ENCODE assay signal across 1 cellular context in the genomic region with DNA sequence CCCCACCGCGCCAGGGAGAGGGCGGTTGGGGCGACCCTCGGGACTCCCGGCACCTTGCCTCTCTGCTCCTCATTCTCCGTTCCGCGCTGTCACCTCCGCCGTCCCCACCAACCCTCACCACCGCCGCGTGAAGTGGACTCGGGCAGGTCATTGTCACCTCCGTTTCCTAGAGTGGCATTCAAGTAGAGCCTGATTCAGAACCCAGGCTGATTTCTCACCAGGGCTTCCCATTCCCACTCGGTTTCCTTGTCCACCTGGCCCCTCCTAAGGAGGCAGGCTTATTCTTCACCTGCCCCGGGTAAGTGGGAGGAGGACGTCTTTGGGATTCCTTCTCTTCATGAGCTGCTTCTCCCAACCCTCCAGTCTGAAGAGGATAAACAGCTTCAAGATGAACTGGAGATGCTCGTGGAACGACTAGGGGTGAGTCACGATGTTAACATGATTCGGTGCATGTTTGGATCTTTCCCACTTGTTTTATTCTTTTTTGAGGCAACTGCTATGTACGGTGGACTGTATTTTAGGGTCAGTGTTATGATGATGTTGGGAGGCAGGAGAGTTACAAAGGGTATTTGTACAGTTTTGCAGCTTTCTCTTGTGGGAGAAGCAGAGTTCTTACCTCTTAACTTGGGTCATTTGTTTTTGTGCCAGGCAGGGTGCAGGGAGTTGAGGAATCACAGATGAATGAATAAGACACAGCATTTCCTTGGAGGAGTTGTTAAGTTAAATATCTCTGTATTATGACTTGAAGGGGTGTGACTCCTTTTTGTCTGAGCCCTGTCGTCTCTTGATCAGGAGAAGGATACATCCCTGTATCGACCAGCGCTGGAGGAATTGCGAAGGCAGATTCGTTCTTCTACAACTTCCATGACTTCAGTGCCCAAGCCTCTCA.
A peak's percentile ranks its signal among the peaks of the same experiment; 100 is the strongest.
TF ChIP-seq lines count a peak whose summit lies in the region.

No MANE protein-coding gene starts in this region.

TF ChIP-seq in HepG2, 621 proteins besides CTCF, POLR2A, EP300 and RAD21 (continues in another document):
- TF ChIP-seq ARHGAP35 (CRISPR knock-in tag; IDR thresholded peaks at IDR 0.05; ENCODE audit: borderline replicate concordance) (0 out of 2 replicates have a peak, but pooled peaks have one; percentile 8), ZFX (CRISPR knock-in tag; IDR thresholded peaks at IDR 0.05; ENCODE audit: low read depth) (peak; percentile 14; the same call in 1 of the 2 replicates), ZKSCAN5 (CRISPR knock-in tag; IDR thresholded peaks at IDR 0.05) (peak; percentile 79; the same call in 1 of the 2 replicates), SALL2 (CRISPR knock-in tag; IDR thresholded peaks at IDR 0.05) (0 out of 2 replicates have a peak, but pooled peaks have one; percentile 20), ZMYM3 (CRISPR knock-in tag; IDR thresholded peaks at IDR 0.05) (no peak), MYC (CRISPR knock-in tag; IDR thresholded peaks at IDR 0.05; ENCODE audit: borderline replicate concordance) (peak; percentile 14; the same call in 1 of the 2 replicates), ZNF33A (CRISPR knock-in tag; IDR thresholded peaks at IDR 0.05; ENCODE audit: borderline replicate concordance) (peak; percentile 42; the same call in 1 of the 2 replicates), SKI (IDR thresholded peaks at IDR 0.05; ENCODE audit: partially characterized antibody) (peak; percentile 0), ZNF816 (CRISPR knock-in tag; IDR thresholded peaks at IDR 0.05; ENCODE audit: borderline replicate concordance) (0 out of 2 replicates have a peak, but pooled peaks have one; percentile 31), ZNF709 (CRISPR knock-in tag; IDR thresholded peaks at IDR 0.05) (0 out of 2 replicates have a peak, but pooled peaks have one; percentile 13), ZNF768 (CRISPR knock-in tag; IDR thresholded peaks at IDR 0.05) (peak; percentile 1; the same call in 1 of the 2 replicates), ZNF263 (CRISPR knock-in tag; IDR thresholded peaks at IDR 0.05) (no peak), ZFY (CRISPR knock-in tag; IDR thresholded peaks at IDR 0.05) (peak; percentile 46), ZMAT3 (CRISPR knock-in tag; conservative IDR thresholded peaks at IDR 0.05) (0 out of 2 replicates have a peak, but pooled peaks have one; percentile 2), ZNF670 (CRISPR knock-in tag; IDR thresholded peaks at IDR 0.05; ENCODE audit: borderline replicate concordance) (0 out of 2 replicates have a peak, but pooled peaks have one; percentile 47), TEAD2 (CRISPR knock-in tag; IDR thresholded peaks at IDR 0.05) (0 out of 2 replicates have a peak, but pooled peaks have one; percentile 52), KDM5A (IDR thresholded peaks at IDR 0.05; ENCODE audit: borderline replicate concordance, low read length) (peak; percentile 60), HDAC1 (CRISPR knock-in tag; IDR thresholded peaks at IDR 0.05) (no peak)
- TF ChIP-seq, protein P1, sequence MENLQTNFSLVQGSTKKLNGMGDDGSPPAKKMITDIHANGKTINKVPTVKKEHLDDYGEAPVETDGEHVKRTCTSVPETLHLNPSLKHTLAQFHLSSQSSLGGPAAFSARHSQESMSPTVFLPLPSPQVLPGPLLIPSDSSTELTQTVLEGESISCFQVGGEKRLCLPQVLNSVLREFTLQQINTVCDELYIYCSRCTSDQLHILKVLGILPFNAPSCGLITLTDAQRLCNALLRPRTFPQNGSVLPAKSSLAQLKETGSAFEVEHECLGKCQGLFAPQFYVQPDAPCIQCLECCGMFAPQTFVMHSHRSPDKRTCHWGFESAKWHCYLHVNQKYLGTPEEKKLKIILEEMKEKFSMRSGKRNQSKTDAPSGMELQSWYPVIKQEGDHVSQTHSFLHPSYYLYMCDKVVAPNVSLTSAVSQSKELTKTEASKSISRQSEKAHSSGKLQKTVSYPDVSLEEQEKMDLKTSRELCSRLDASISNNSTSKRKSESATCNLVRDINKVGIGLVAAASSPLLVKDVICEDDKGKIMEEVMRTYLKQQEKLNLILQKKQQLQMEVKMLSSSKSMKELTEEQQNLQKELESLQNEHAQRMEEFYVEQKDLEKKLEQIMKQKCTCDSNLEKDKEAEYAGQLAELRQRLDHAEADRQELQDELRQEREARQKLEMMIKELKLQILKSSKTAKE (CRISPR knock-in tag; IDR thresholded peaks at IDR 0.05; ENCODE audit: borderline replicate concordance): no peak
- TF ChIP-seq, protein P2, sequence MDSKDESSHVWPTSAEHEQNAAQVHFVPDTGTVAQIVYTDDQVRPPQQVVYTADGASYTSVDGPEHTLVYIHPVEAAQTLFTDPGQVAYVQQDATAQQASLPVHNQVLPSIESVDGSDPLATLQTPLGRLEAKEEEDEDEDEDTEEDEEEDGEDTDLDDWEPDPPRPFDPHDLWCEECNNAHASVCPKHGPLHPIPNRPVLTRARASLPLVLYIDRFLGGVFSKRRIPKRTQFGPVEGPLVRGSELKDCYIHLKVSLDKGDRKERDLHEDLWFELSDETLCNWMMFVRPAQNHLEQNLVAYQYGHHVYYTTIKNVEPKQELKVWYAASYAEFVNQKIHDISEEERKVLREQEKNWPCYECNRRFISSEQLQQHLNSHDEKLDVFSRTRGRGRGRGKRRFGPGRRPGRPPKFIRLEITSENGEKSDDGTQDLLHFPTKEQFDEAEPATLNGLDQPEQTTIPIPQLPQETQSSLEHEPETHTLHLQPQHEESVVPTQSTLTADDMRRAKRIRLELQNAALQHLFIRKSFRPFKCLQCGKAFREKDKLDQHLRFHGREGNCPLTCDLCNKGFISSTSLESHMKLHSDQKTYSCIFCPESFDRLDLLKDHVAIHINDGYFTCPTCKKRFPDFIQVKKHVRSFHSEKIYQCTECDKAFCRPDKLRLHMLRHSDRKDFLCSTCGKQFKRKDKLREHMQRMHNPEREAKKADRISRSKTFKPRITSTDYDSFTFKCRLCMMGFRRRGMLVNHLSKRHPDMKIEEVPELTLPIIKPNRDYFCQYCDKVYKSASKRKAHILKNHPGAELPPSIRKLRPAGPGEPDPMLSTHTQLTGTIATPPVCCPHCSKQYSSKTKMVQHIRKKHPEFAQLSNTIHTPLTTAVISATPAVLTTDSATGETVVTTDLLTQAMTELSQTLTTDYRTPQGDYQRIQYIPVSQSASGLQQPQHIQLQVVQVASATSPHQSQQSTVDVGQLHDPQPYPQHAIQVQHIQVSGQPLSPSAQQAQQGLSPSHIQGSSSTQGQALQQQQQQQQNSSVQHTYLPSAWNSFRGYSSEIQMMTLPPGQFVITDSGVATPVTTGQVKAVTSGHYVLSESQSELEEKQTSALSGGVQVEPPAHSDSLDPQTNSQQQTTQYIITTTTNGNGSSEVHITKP (CRISPR knock-in tag; IDR thresholded peaks at IDR 0.05; ENCODE audit: low read depth): no peak
- TF ChIP-seq, protein P3, sequence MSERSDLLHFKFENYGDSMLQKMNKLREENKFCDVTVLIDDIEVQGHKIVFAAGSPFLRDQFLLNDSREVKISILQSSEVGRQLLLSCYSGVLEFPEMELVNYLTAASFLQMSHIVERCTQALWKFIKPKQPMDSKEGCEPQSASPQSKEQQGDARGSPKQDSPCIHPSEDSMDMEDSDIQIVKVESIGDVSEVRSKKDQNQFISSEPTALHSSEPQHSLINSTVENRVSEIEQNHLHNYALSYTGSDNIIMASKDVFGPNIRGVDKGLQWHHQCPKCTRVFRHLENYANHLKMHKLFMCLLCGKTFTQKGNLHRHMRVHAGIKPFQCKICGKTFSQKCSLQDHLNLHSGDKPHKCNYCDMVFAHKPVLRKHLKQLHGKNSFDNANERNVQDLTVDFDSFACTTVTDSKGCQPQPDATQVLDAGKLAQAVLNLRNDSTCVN (CRISPR knock-in tag; IDR thresholded peaks at IDR 0.05; ENCODE audit: borderline replicate concordance): 0 out of 2 replicates have a peak, but pooled peaks have one; percentile 28
- TF ChIP-seq, protein P4, sequence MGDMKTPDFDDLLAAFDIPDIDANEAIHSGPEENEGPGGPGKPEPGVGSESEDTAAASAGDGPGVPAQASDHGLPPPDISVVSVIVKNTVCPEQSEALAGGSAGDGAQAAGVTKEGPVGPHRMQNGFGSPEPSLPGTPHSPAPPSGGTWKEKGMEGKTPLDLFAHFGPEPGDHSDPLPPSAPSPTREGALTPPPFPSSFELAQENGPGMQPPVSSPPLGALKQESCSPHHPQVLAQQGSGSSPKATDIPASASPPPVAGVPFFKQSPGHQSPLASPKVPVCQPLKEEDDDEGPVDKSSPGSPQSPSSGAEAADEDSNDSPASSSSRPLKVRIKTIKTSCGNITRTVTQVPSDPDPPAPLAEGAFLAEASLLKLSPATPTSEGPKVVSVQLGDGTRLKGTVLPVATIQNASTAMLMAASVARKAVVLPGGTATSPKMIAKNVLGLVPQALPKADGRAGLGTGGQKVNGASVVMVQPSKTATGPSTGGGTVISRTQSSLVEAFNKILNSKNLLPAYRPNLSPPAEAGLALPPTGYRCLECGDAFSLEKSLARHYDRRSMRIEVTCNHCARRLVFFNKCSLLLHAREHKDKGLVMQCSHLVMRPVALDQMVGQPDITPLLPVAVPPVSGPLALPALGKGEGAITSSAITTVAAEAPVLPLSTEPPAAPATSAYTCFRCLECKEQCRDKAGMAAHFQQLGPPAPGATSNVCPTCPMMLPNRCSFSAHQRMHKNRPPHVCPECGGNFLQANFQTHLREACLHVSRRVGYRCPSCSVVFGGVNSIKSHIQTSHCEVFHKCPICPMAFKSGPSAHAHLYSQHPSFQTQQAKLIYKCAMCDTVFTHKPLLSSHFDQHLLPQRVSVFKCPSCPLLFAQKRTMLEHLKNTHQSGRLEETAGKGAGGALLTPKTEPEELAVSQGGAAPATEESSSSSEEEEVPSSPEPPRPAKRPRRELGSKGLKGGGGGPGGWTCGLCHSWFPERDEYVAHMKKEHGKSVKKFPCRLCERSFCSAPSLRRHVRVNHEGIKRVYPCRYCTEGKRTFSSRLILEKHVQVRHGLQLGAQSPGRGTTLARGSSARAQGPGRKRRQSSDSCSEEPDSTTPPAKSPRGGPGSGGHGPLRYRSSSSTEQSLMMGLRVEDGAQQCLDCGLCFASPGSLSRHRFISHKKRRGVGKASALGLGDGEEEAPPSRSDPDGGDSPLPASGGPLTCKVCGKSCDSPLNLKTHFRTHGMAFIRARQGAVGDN (CRISPR knock-in tag; IDR thresholded peaks at IDR 0.05): peak; percentile 50; the same call in 1 of the 2 replicates
- TF ChIP-seq, protein P5, sequence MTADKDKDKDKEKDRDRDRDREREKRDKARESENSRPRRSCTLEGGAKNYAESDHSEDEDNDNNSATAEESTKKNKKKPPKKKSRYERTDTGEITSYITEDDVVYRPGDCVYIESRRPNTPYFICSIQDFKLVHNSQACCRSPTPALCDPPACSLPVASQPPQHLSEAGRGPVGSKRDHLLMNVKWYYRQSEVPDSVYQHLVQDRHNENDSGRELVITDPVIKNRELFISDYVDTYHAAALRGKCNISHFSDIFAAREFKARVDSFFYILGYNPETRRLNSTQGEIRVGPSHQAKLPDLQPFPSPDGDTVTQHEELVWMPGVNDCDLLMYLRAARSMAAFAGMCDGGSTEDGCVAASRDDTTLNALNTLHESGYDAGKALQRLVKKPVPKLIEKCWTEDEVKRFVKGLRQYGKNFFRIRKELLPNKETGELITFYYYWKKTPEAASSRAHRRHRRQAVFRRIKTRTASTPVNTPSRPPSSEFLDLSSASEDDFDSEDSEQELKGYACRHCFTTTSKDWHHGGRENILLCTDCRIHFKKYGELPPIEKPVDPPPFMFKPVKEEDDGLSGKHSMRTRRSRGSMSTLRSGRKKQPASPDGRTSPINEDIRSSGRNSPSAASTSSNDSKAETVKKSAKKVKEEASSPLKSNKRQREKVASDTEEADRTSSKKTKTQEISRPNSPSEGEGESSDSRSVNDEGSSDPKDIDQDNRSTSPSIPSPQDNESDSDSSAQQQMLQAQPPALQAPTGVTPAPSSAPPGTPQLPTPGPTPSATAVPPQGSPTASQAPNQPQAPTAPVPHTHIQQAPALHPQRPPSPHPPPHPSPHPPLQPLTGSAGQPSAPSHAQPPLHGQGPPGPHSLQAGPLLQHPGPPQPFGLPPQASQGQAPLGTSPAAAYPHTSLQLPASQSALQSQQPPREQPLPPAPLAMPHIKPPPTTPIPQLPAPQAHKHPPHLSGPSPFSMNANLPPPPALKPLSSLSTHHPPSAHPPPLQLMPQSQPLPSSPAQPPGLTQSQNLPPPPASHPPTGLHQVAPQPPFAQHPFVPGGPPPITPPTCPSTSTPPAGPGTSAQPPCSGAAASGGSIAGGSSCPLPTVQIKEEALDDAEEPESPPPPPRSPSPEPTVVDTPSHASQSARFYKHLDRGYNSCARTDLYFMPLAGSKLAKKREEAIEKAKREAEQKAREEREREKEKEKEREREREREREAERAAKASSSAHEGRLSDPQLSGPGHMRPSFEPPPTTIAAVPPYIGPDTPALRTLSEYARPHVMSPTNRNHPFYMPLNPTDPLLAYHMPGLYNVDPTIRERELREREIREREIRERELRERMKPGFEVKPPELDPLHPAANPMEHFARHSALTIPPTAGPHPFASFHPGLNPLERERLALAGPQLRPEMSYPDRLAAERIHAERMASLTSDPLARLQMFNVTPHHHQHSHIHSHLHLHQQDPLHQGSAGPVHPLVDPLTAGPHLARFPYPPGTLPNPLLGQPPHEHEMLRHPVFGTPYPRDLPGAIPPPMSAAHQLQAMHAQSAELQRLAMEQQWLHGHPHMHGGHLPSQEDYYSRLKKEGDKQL (CRISPR knock-in tag; IDR thresholded peaks at IDR 0.05; ENCODE audit: low read depth): no peak
- TF ChIP-seq, protein P6, sequence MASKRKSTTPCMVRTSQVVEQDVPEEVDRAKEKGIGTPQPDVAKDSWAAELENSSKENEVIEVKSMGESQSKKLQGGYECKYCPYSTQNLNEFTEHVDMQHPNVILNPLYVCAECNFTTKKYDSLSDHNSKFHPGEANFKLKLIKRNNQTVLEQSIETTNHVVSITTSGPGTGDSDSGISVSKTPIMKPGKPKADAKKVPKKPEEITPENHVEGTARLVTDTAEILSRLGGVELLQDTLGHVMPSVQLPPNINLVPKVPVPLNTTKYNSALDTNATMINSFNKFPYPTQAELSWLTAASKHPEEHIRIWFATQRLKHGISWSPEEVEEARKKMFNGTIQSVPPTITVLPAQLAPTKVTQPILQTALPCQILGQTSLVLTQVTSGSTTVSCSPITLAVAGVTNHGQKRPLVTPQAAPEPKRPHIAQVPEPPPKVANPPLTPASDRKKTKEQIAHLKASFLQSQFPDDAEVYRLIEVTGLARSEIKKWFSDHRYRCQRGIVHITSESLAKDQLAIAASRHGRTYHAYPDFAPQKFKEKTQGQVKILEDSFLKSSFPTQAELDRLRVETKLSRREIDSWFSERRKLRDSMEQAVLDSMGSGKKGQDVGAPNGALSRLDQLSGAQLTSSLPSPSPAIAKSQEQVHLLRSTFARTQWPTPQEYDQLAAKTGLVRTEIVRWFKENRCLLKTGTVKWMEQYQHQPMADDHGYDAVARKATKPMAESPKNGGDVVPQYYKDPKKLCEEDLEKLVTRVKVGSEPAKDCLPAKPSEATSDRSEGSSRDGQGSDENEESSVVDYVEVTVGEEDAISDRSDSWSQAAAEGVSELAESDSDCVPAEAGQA (IDR thresholded peaks at IDR 0.05; ENCODE audit: low read depth): no peak
- TF ChIP-seq, protein P6 (CRISPR knock-in tag; IDR thresholded peaks at IDR 0.05; ENCODE audit: borderline replicate concordance): 0 out of 2 replicates have a peak, but pooled peaks have one; percentile 8
